In the genomic region with DNA sequence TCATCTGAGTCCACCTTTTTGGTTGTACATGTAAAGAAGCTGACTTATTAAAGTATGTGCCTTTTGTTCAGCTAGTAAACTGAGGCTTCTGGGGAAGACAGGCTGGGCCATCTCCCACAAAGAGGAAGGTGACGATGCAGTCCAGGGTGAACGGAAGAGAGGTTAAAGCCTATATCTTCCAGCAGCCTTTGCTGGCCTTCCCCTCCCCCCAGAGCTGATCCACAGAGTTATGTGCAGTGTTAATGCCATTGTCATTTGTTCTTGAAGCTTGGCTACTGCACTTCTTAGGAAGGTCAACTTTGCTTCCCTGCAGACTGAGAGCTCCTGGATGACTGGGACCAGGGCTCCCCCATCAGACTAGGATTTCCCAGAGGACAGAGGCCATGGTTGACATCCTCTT, we compare ENCODE assay signal across 29 cellular contexts. TPM values are rescaled to one million over a fixed set of nuclear protein-coding genes. Genes with fewer than 3 reads are reported as not detected.
"Had no signal": no experiment of that assay in that cellular context is flagged by ENCODE, and none has a peak within 500 bp of the region (broad histone marks: within the 10 kb centered on the region; RNA-seq: fewer than 3 reads in every experiment).

No MANE protein-coding gene starts in this region.

- ATAC-seq: activated naive CD4-positive, alpha-beta T cell treated with anti-CD3 and anti-CD28 coated beads, Interleukin-2, amount 50 U/mL, for 72 hours; activated naive CD8-positive, alpha-beta T cell treated with anti-CD3 and anti-CD28 coated beads, Interleukin-2, amount 50 U/mL, for 24 hours; activated T-cell treated with anti-CD3 and anti-CD28 coated beads, Interleukin-2, amount 50 U/mL, for 4 hours; Panc1; Right ventricle myocardium inferior had no signal

- H3K27ac Mint-ChIP-seq: activated CD4-positive, alpha-beta memory T cell treated with anti-CD3 and anti-CD28 coated beads for 36 hours; activated CD4-positive, alpha-beta T cell treated with anti-CD3 and anti-CD28 coated beads, Interleukin-2, amount 10 ng/mL, durations not matched to agents 7 days and 5 days; activated naive CD4-positive, alpha-beta T cell treated with anti-CD3 and anti-CD28 coated beads, Interleukin-2, amount 50 U/mL, for 72 hours; activated naive CD8-positive, alpha-beta T cell treated with anti-CD3 and anti-CD28 coated beads, Interleukin-2, amount 50 U/mL, for 24 hours; brain had no signal

- H3K9me3 ChIP-seq: ascending aorta, SJCRH30, SK-N-SH had no signal

- H3K9ac ChIP-seq: KMS-11, SK-N-SH had no signal

- DNase-seq: activated CD4-positive, alpha-beta memory T cell treated with anti-CD3 and anti-CD28 coated beads for 36 hours; activated CD4-positive, alpha-beta T cell treated with anti-CD3 and anti-CD28 coated beads, Interleukin-2, amount 10 ng/mL, durations not matched to agents 7 days and 5 days; activated CD4-positive, CD25-positive, alpha-beta regulatory T cell; activated CD8-positive, alpha-beta memory T cell treated with anti-CD3 and anti-CD28 coated beads for 24 hours; activated effector memory CD4-positive, alpha-beta T cell treated with anti-CD3 and anti-CD28 coated beads, Interleukin-2, amount 50 U/mL, for 16 hours; activated naive CD4-positive, alpha-beta T cell treated with Interleukin-2 at 50 U/mL for 16 hours; activated naive CD8-positive, alpha-beta T cell treated with anti-CD3 and anti-CD28 coated beads, Interleukin-2, amount 50 U/mL, for 24 hours; activated T-cell treated with anti-CD3 and anti-CD28 coated beads, Interleukin-2, amount 50 U/mL, for 4 hours; amniotic stem cell; cerebellar nuclear complex; NCI-H1092 treated with DMSO at 0.1 percent for 48 hours; NCI-H1436; NCI-H1694 treated with DMSO at 0.1 percent for 48 hours; NCI-H2029 treated with DMSO at 0.1 percent for 48 hours; NCI-H510A treated with DMSO at 0.1 percent for 48 hours; RPMI8226; SJCRH30; SK-N-SH; T-helper 1 cell had no signal

- H3K27ac ChIP-seq: ascending aorta, cardiac muscle cell, KMS-11, SJCRH30 had no signal

- H3K4me1 ChIP-seq: ascending aorta, SJCRH30 had no signal

- H3K36me3 ChIP-seq: ascending aorta, cardiac muscle cell, SJCRH30 had no signal

- H3K4me3 Mint-ChIP-seq: activated CD4-positive, alpha-beta memory T cell treated with anti-CD3 and anti-CD28 coated beads for 36 hours; activated CD4-positive, alpha-beta T cell treated with anti-CD3 and anti-CD28 coated beads, Interleukin-2, amount 10 ng/mL, durations not matched to agents 7 days and 5 days; activated naive CD8-positive, alpha-beta T cell treated with anti-CD3 and anti-CD28 coated beads, Interleukin-2, amount 50 U/mL, for 24 hours; activated T-cell treated with anti-CD3 and anti-CD28 coated beads, Interleukin-2, amount 50 U/mL, for 4 hours; brain; IgD-negative memory B cell had no signal

- H3K4me2 ChIP-seq: KMS-11, SK-N-SH had no signal

- H3K9me3 Mint-ChIP-seq: activated CD4-positive, alpha-beta memory T cell treated with anti-CD3 and anti-CD28 coated beads for 36 hours; activated CD4-positive, alpha-beta T cell treated with anti-CD3 and anti-CD28 coated beads, Interleukin-2, amount 10 ng/mL, durations not matched to agents 7 days and 5 days; activated naive CD4-positive, alpha-beta T cell treated with anti-CD3 and anti-CD28 coated beads, Interleukin-2, amount 50 U/mL, for 72 hours; activated naive CD8-positive, alpha-beta T cell treated with anti-CD3 and anti-CD28 coated beads, Interleukin-2, amount 50 U/mL, for 24 hours; activated T-cell treated with anti-CD3 and anti-CD28 coated beads, Interleukin-2, amount 50 U/mL, for 4 hours; brain; IgD-negative memory B cell had no signal

- H3K36me3 Mint-ChIP-seq: activated CD4-positive, alpha-beta memory T cell treated with anti-CD3 and anti-CD28 coated beads for 36 hours; activated naive CD4-positive, alpha-beta T cell treated with anti-CD3 and anti-CD28 coated beads, Interleukin-2, amount 50 U/mL, for 72 hours; brain; IgD-negative memory B cell had no signal

- H3K4me3 ChIP-seq: ascending aorta, cardiac muscle cell, SJCRH30 had no signal

RNA-seq across cellular contexts. Expression of gene SLC30A2, which starts 2.2 kb away (rescaled TPM):
- total RNA-seq: activated CD4-positive, alpha-beta memory T cell treated with anti-CD3 and anti-CD28 coated beads for 36 hours; activated CD4-positive, alpha-beta T cell treated with anti-CD3 and anti-CD28 coated beads, Interleukin-2, amount 10 ng/mL, durations not matched to agents 7 days and 5 days; activated naive CD4-positive, alpha-beta T cell treated with anti-CD3 and anti-CD28 coated beads, Interleukin-2, amount 50 U/mL, for 72 hours; activated T-cell treated with anti-CD3 and anti-CD28 coated beads, Interleukin-2, amount 50 U/mL, for 4 hours; ascending aorta; MCF 10A; T-helper 2 cell treated with Interferon-gamma antibody and Interleukin-4, amounts not matched to agents 100 ng/mL and 5 ng/mL, for 36 hours had no signal
- polyA plus RNA-seq: IgD-negative memory B cell, SK-N-SH had no signal

RNA-seq across cellular contexts. Expression of gene EXTL1, which starts 22.2 kb away (rescaled TPM):
- total RNA-seq: activated CD4-positive, alpha-beta memory T cell treated with anti-CD3 and anti-CD28 coated beads for 36 hours; activated CD4-positive, alpha-beta T cell treated with anti-CD3 and anti-CD28 coated beads, Interleukin-2, amount 10 ng/mL, durations not matched to agents 7 days and 5 days; activated naive CD4-positive, alpha-beta T cell treated with anti-CD3 and anti-CD28 coated beads, Interleukin-2, amount 50 U/mL, for 72 hours; activated T-cell treated with anti-CD3 and anti-CD28 coated beads, Interleukin-2, amount 50 U/mL, for 4 hours; MCF 10A; T-helper 2 cell treated with Interferon-gamma antibody and Interleukin-4, amounts not matched to agents 100 ng/mL and 5 ng/mL, for 36 hours had no signal
- polyA plus RNA-seq: IgD-negative memory B cell had no signal

RNA-seq across cellular contexts. Expression of gene TRIM63, which starts 23.7 kb away (rescaled TPM):
- total RNA-seq: activated T-cell treated with anti-CD3 and anti-CD28 coated beads, Interleukin-2, amount 50 U/mL, for 4 hours; ascending aorta; MCF 10A; SJCRH30; T-helper 2 cell treated with Interferon-gamma antibody and Interleukin-4, amounts not matched to agents 100 ng/mL and 5 ng/mL, for 36 hours had no signal
- polyA plus RNA-seq: IgD-negative memory B cell, SK-N-SH had no signal
